In the genomic region with DNA sequence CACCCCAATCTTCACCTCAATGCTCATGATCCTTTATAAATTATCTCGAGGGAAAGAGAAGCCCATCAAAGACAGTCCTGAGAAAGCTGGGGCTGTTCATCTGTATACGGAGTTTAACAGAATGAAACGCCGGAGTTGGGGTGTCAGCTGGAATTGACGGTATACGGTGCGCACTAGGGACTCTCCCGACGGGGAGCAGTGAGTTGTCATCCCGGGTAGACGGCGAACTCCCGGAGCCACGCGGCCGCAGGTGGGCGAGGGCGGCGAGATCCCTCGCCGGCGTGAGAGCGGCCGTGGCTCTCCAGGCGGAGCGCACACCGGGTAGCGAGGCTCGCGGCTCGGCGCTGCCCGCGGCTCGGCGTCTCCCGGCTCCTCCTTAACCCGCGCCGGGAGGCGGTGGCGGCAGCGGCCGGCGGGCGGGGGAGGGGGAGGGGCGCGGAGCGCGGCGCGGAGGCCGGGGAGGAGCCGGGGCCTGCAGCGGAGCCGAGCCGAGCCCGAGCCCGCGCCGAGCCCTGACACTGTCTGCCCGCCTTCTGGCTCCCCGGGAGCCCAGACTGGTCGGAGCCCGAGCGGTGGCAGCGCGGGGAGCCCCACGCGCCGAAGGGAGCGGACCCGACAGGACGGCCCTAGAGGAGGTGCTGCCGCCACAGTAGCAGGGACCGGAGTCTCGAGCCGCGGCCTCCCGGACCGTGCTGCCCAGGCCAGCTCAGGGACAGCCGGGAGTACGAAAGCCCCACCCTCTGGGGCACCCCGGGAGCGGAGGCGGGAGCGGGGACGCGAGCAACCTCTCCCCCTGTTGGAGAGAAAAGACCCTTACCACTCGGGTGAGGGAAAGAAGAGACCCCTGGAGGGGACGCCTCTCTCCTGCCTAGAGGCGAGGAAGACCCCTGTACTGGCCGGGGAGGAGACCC, we compare ENCODE assay signal across 1 cellular context.
TF ChIP-seq lines count a peak whose summit lies in the region.

A gene (plus strand): TSS at position 475 of the 911 bp plus-strand sequence. CDS start 7,117 bp downstream, outside the sequence.

TF ChIP-seq in HepG2, 621 proteins besides CTCF, POLR2A, EP300 and RAD21 (continued from another document and continues in another):
- TF ChIP-seq, protein P1, sequence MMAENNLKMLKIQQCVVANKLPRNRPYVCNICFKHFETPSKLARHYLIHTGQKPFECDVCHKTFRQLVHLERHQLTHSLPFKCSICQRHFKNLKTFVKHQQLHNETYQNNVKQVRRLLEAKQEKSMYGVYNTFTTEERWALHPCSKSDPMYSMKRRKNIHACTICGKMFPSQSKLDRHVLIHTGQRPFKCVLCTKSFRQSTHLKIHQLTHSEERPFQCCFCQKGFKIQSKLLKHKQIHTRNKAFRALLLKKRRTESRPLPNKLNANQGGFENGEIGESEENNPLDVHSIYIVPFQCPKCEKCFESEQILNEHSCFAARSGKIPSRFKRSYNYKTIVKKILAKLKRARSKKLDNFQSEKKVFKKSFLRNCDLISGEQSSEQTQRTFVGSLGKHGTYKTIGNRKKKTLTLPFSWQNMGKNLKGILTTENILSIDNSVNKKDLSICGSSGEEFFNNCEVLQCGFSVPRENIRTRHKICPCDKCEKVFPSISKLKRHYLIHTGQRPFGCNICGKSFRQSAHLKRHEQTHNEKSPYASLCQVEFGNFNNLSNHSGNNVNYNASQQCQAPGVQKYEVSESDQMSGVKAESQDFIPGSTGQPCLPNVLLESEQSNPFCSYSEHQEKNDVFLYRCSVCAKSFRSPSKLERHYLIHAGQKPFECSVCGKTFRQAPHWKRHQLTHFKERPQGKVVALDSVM (CRISPR knock-in tag; IDR thresholded peaks at IDR 0.05), result peak; percentile 65; the same call in 1 of the 2 replicates
- TF ChIP-seq MIER3 (CRISPR knock-in tag; IDR thresholded peaks at IDR 0.05; ENCODE audit: borderline replicate concordance) (no peak), MXD4 (CRISPR knock-in tag; IDR thresholded peaks at IDR 0.05) (peak; percentile 54; the same call in 1 of the 2 replicates), SRSF1 (optimal IDR thresholded peaks at IDR 0.05; ENCODE audit: low read depth, low read length) (peak; percentile 35), JARID2 (CRISPR knock-in tag; IDR thresholded peaks at IDR 0.05; ENCODE audit: insufficient replicate concordance) (no peak), FOXA3 (CRISPR knock-in tag; IDR thresholded peaks at IDR 0.05) (no peak), HMGA1 (CRISPR knock-in tag; conservative IDR thresholded peaks at IDR 0.05) (no peak), ZNF460 (CRISPR knock-in tag; IDR thresholded peaks at IDR 0.05; ENCODE audit: borderline replicate concordance) (no peak), TBX2 (CRISPR knock-in tag; IDR thresholded peaks at IDR 0.05; ENCODE audit: borderline replicate concordance) (peak; percentile 22; the same call in 1 of the 2 replicates), SOX5 (CRISPR knock-in tag; IDR thresholded peaks at IDR 0.05; ENCODE audit: borderline replicate concordance) (no peak), ZFP36L1 (CRISPR knock-in tag; IDR thresholded peaks at IDR 0.05) (no peak), ZNF605 (CRISPR knock-in tag; IDR thresholded peaks at IDR 0.05) (no peak), KDM1A (CRISPR knock-in tag; IDR thresholded peaks at IDR 0.05) (no peak), DR1 (CRISPR knock-in tag; IDR thresholded peaks at IDR 0.05) (peak; percentile 26; the same call in 1 of the 2 replicates), RBFOX2 (IDR thresholded peaks at IDR 0.05; ENCODE audit: low read depth, low read length) (peak; percentile 78), ZNF205 (CRISPR knock-in tag; IDR thresholded peaks at IDR 0.05) (no peak), ZNF30 (CRISPR knock-in tag; IDR thresholded peaks at IDR 0.05) (no peak), NRL (CRISPR knock-in tag; IDR thresholded peaks at IDR 0.05; ENCODE audit: borderline replicate concordance) (peak; percentile 35; the same call in 1 of the 2 replicates), ZNF777 (CRISPR knock-in tag; IDR thresholded peaks at IDR 0.05) (peak; percentile 90), ZBTB38 (CRISPR knock-in tag; IDR thresholded peaks at IDR 0.05) (peak; percentile 37; the same call in 1 of the 2 replicates), ZFX (CRISPR knock-in tag; IDR thresholded peaks at IDR 0.05; ENCODE audit: low read depth) (peak; percentile 93), ZNF781 (CRISPR knock-in tag; IDR thresholded peaks at IDR 0.05; ENCODE audit: borderline replicate concordance, not compliant biosample characterization) (no peak), FIP1L1 (IDR thresholded peaks at IDR 0.05; ENCODE audit: borderline replicate concordance, insufficient read depth, low read depth, low read length) (no peak)
- TF ChIP-seq, protein P2, sequence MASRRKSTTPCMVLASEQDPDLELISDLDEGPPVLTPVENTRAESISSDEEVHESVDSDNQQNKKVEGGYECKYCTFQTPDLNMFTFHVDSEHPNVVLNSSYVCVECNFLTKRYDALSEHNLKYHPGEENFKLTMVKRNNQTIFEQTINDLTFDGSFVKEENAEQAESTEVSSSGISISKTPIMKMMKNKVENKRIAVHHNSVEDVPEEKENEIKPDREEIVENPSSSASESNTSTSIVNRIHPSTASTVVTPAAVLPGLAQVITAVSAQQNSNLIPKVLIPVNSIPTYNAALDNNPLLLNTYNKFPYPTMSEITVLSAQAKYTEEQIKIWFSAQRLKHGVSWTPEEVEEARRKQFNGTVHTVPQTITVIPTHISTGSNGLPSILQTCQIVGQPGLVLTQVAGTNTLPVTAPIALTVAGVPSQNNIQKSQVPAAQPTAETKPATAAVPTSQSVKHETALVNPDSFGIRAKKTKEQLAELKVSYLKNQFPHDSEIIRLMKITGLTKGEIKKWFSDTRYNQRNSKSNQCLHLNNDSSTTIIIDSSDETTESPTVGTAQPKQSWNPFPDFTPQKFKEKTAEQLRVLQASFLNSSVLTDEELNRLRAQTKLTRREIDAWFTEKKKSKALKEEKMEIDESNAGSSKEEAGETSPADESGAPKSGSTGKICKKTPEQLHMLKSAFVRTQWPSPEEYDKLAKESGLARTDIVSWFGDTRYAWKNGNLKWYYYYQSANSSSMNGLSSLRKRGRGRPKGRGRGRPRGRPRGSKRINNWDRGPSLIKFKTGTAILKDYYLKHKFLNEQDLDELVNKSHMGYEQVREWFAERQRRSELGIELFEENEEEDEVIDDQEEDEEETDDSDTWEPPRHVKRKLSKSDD (CRISPR knock-in tag; IDR thresholded peaks at IDR 0.05; ENCODE audit: low read depth), result no peak
- TF ChIP-seq, protein P3, sequence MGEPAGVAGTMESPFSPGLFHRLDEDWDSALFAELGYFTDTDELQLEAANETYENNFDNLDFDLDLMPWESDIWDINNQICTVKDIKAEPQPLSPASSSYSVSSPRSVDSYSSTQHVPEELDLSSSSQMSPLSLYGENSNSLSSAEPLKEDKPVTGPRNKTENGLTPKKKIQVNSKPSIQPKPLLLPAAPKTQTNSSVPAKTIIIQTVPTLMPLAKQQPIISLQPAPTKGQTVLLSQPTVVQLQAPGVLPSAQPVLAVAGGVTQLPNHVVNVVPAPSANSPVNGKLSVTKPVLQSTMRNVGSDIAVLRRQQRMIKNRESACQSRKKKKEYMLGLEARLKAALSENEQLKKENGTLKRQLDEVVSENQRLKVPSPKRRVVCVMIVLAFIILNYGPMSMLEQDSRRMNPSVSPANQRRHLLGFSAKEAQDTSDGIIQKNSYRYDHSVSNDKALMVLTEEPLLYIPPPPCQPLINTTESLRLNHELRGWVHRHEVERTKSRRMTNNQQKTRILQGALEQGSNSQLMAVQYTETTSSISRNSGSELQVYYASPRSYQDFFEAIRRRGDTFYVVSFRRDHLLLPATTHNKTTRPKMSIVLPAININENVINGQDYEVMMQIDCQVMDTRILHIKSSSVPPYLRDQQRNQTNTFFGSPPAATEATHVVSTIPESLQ (CRISPR knock-in tag; conservative IDR thresholded peaks at IDR 0.05), result no peak
- TF ChIP-seq, protein P4, sequence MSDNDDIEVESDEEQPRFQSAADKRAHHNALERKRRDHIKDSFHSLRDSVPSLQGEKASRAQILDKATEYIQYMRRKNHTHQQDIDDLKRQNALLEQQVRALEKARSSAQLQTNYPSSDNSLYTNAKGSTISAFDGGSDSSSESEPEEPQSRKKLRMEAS (IDR thresholded peaks at IDR 0.05), result peak; percentile 53
- TF ChIP-seq, protein P5, sequence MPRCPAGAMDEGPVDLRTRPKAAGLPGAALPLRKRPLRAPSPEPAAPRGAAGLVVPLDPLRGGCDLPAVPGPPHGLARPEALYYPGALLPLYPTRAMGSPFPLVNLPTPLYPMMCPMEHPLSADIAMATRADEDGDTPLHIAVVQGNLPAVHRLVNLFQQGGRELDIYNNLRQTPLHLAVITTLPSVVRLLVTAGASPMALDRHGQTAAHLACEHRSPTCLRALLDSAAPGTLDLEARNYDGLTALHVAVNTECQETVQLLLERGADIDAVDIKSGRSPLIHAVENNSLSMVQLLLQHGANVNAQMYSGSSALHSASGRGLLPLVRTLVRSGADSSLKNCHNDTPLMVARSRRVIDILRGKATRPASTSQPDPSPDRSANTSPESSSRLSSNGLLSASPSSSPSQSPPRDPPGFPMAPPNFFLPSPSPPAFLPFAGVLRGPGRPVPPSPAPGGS (CRISPR knock-in tag; IDR thresholded peaks at IDR 0.05), result peak; percentile 40; the same call in 1 of the 2 replicates
- TF ChIP-seq, protein P6, sequence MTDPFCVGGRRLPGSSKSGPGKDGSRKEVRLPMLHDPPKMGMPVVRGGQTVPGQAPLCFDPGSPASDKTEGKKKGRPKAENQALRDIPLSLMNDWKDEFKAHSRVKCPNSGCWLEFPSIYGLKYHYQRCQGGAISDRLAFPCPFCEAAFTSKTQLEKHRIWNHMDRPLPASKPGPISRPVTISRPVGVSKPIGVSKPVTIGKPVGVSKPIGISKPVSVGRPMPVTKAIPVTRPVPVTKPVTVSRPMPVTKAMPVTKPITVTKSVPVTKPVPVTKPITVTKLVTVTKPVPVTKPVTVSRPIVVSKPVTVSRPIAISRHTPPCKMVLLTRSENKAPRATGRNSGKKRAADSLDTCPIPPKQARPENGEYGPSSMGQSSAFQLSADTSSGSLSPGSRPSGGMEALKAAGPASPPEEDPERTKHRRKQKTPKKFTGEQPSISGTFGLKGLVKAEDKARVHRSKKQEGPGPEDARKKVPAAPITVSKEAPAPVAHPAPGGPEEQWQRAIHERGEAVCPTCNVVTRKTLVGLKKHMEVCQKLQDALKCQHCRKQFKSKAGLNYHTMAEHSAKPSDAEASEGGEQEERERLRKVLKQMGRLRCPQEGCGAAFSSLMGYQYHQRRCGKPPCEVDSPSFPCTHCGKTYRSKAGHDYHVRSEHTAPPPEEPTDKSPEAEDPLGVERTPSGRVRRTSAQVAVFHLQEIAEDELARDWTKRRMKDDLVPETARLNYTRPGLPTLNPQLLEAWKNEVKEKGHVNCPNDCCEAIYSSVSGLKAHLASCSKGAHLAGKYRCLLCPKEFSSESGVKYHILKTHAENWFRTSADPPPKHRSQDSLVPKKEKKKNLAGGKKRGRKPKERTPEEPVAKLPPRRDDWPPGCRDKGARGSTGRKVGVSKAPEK (CRISPR knock-in tag; IDR thresholded peaks at IDR 0.05; ENCODE audit: borderline replicate concordance), result no peak
- TF ChIP-seq, protein P7, sequence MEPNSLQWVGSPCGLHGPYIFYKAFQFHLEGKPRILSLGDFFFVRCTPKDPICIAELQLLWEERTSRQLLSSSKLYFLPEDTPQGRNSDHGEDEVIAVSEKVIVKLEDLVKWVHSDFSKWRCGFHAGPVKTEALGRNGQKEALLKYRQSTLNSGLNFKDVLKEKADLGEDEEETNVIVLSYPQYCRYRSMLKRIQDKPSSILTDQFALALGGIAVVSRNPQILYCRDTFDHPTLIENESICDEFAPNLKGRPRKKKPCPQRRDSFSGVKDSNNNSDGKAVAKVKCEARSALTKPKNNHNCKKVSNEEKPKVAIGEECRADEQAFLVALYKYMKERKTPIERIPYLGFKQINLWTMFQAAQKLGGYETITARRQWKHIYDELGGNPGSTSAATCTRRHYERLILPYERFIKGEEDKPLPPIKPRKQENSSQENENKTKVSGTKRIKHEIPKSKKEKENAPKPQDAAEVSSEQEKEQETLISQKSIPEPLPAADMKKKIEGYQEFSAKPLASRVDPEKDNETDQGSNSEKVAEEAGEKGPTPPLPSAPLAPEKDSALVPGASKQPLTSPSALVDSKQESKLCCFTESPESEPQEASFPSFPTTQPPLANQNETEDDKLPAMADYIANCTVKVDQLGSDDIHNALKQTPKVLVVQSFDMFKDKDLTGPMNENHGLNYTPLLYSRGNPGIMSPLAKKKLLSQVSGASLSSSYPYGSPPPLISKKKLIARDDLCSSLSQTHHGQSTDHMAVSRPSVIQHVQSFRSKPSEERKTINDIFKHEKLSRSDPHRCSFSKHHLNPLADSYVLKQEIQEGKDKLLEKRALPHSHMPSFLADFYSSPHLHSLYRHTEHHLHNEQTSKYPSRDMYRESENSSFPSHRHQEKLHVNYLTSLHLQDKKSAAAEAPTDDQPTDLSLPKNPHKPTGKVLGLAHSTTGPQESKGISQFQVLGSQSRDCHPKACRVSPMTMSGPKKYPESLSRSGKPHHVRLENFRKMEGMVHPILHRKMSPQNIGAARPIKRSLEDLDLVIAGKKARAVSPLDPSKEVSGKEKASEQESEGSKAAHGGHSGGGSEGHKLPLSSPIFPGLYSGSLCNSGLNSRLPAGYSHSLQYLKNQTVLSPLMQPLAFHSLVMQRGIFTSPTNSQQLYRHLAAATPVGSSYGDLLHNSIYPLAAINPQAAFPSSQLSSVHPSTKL (CRISPR knock-in tag; IDR thresholded peaks at IDR 0.05), result no peak; the same call in 1 of the 2 replicates
- TF ChIP-seq, protein P8, sequence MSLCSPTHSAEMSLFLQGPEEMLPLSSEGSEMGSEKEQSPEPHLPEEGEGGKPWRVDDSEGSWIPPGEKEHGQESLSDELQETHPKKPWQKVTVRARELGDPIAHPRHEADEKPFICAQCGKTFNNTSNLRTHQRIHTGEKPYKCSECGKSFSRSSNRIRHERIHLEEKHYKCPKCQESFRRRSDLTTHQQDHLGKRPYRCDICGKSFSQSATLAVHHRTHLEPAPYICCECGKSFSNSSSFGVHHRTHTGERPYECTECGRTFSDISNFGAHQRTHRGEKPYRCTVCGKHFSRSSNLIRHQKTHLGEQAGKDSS (CRISPR knock-in tag; IDR thresholded peaks at IDR 0.05; ENCODE audit: borderline replicate concordance, low read depth), result peak; percentile 45; the same call in 1 of the 2 replicates
- TF ChIP-seq, protein P9, sequence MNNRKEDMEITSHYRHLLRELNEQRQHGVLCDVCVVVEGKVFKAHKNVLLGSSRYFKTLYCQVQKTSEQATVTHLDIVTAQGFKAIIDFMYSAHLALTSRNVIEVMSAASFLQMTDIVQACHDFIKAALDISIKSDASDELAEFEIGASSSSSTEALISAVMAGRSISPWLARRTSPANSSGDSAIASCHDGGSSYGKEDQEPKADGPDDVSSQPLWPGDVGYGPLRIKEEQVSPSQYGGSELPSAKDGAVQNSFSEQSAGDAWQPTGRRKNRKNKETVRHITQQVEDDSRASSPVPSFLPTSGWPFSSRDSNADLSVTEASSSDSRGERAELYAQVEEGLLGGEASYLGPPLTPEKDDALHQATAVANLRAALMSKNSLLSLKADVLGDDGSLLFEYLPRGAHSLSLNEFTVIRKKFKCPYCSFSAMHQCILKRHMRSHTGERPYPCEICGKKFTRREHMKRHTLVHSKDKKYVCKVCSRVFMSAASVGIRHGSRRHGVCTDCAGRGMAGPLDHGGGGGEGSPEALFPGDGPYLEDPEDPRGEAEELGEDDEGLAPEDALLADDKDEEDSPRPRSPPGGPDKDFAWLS (CRISPR knock-in tag; IDR thresholded peaks at IDR 0.05; ENCODE audit: borderline replicate concordance), result no peak
- TF ChIP-seq, protein P10, sequence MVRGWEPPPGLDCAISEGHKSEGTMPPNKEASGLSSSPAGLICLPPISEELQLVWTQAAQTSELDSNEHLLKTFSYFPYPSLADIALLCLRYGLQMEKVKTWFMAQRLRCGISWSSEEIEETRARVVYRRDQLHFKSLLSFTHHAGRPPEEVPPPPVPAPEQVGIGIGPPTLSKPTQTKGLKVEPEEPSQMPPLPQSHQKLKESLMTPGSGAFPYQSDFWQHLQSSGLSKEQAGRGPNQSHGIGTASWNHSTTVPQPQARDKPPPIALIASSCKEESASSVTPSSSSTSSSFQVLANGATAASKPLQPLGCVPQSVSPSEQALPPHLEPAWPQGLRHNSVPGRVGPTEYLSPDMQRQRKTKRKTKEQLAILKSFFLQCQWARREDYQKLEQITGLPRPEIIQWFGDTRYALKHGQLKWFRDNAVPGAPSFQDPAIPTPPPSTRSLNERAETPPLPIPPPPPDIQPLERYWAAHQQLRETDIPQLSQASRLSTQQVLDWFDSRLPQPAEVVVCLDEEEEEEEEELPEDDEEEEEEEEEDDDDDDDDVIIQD (CRISPR knock-in tag; IDR thresholded peaks at IDR 0.05; ENCODE audit: low read depth), result no peak
